In genomic region chr15:73751896-73752816, GRCh38 we compare ENCODE assay signal across 1 cellular context.
TF ChIP-seq lines count a peak whose summit lies in the region.

No MANE protein-coding gene starts in this region.

TF ChIP-seq in HEK293, 187 proteins besides CTCF, POLR2A, EP300 and RAD21 (continued from another document and continues in another):
- TF ChIP-seq KLF8 (tag by site-specific recombination; IDR thresholded peaks at IDR 0.05) (peak; percentile 73; the same call in 1 of the 2 replicates), ZNF639 (tag by site-specific recombination; IDR thresholded peaks at IDR 0.05) (no peak), ZNF350 (tag by site-specific recombination; IDR thresholded peaks at IDR 0.05) (no peak), ZNF133 (tag by site-specific recombination; IDR thresholded peaks at IDR 0.05) (no peak), ZBTB17 (tag by site-specific recombination; IDR thresholded peaks at IDR 0.05) (0 out of 2 replicates have a peak, but pooled peaks have one; percentile 13), GFI1B (tag by site-specific recombination; IDR thresholded peaks at IDR 0.05) (no peak), ZNF555 (tag by site-specific recombination; conservative IDR thresholded peaks at IDR 0.05) (no peak), HOXA7 (CRISPR knock-in tag; IDR thresholded peaks at IDR 0.05; ENCODE audit: borderline replicate concordance) (no peak), ZNF596 (tag by site-specific recombination; IDR thresholded peaks at IDR 0.05) (no peak), ZNF239 (tag by site-specific recombination; IDR thresholded peaks at IDR 0.05) (no peak), ZNF324 (tag by site-specific recombination; IDR thresholded peaks at IDR 0.05) (no peak), GLIS2 (tag by site-specific recombination; IDR thresholded peaks at IDR 0.05) (peak; percentile 86), PRDM6 (tag by site-specific recombination; IDR thresholded peaks at IDR 0.05) (no peak), ZNF433 (tag by site-specific recombination; IDR thresholded peaks at IDR 0.05; ENCODE audit: low read depth) (no peak), HOXC10 (CRISPR knock-in tag; IDR thresholded peaks at IDR 0.05) (no peak), KLF9 (tag by site-specific recombination; IDR thresholded peaks at IDR 0.05; ENCODE audit: low read depth) (peak; percentile 50; the same call in 1 of the 2 replicates), ZNF585B (tag by site-specific recombination; IDR thresholded peaks at IDR 0.05) (no peak), ZSCAN30 (tag by site-specific recombination; IDR thresholded peaks at IDR 0.05) (no peak), HOXD13 (CRISPR knock-in tag; IDR thresholded peaks at IDR 0.05; ENCODE audit: borderline replicate concordance) (no peak), ZSCAN5A (tag by site-specific recombination; IDR thresholded peaks at IDR 0.05) (no peak; the same call in 1 of the 2 replicates), ZNF488 (tag by site-specific recombination; IDR thresholded peaks at IDR 0.05) (no peak), ZNF311 (tag by site-specific recombination; IDR thresholded peaks at IDR 0.05; ENCODE audit: borderline replicate concordance) (no peak), ZNF114 (tag by site-specific recombination; IDR thresholded peaks at IDR 0.05) (no peak), SALL2 (tag by site-specific recombination; IDR thresholded peaks at IDR 0.05; ENCODE audit: borderline replicate concordance) (no peak), ZNF518A (tag by site-specific recombination; conservative IDR thresholded peaks at IDR 0.05; ENCODE audit: low read depth) (no peak)
- TF ChIP-seq, protein P1, sequence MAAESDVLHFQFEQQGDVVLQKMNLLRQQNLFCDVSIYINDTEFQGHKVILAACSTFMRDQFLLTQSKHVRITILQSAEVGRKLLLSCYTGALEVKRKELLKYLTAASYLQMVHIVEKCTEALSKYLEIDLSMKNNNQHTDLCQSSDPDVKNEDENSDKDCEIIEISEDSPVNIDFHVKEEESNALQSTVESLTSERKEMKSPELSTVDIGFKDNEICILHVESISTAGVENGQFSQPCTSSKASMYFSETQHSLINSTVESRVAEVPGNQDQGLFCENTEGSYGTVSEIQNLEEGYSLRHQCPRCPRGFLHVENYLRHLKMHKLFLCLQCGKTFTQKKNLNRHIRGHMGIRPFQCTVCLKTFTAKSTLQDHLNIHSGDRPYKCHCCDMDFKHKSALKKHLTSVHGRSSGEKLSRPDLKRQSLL (tag by site-specific recombination; IDR thresholded peaks at IDR 0.05), result no peak
- TF ChIP-seq, protein P2, sequence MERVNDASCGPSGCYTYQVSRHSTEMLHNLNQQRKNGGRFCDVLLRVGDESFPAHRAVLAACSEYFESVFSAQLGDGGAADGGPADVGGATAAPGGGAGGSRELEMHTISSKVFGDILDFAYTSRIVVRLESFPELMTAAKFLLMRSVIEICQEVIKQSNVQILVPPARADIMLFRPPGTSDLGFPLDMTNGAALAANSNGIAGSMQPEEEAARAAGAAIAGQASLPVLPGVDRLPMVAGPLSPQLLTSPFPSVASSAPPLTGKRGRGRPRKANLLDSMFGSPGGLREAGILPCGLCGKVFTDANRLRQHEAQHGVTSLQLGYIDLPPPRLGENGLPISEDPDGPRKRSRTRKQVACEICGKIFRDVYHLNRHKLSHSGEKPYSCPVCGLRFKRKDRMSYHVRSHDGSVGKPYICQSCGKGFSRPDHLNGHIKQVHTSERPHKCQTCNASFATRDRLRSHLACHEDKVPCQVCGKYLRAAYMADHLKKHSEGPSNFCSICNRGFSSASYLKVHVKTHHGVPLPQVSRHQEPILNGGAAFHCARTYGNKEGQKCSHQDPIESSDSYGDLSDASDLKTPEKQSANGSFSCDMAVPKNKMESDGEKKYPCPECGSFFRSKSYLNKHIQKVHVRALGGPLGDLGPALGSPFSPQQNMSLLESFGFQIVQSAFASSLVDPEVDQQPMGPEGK (tag by site-specific recombination; IDR thresholded peaks at IDR 0.05), result peak; percentile 64
- TF ChIP-seq, protein P3, sequence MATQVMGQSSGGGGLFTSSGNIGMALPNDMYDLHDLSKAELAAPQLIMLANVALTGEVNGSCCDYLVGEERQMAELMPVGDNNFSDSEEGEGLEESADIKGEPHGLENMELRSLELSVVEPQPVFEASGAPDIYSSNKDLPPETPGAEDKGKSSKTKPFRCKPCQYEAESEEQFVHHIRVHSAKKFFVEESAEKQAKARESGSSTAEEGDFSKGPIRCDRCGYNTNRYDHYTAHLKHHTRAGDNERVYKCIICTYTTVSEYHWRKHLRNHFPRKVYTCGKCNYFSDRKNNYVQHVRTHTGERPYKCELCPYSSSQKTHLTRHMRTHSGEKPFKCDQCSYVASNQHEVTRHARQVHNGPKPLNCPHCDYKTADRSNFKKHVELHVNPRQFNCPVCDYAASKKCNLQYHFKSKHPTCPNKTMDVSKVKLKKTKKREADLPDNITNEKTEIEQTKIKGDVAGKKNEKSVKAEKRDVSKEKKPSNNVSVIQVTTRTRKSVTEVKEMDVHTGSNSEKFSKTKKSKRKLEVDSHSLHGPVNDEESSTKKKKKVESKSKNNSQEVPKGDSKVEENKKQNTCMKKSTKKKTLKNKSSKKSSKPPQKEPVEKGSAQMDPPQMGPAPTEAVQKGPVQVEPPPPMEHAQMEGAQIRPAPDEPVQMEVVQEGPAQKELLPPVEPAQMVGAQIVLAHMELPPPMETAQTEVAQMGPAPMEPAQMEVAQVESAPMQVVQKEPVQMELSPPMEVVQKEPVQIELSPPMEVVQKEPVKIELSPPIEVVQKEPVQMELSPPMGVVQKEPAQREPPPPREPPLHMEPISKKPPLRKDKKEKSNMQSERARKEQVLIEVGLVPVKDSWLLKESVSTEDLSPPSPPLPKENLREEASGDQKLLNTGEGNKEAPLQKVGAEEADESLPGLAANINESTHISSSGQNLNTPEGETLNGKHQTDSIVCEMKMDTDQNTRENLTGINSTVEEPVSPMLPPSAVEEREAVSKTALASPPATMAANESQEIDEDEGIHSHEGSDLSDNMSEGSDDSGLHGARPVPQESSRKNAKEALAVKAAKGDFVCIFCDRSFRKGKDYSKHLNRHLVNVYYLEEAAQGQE (tag by site-specific recombination; IDR thresholded peaks at IDR 0.05), result no peak; the same call in 1 of the 2 replicates
- TF ChIP-seq, protein P4, sequence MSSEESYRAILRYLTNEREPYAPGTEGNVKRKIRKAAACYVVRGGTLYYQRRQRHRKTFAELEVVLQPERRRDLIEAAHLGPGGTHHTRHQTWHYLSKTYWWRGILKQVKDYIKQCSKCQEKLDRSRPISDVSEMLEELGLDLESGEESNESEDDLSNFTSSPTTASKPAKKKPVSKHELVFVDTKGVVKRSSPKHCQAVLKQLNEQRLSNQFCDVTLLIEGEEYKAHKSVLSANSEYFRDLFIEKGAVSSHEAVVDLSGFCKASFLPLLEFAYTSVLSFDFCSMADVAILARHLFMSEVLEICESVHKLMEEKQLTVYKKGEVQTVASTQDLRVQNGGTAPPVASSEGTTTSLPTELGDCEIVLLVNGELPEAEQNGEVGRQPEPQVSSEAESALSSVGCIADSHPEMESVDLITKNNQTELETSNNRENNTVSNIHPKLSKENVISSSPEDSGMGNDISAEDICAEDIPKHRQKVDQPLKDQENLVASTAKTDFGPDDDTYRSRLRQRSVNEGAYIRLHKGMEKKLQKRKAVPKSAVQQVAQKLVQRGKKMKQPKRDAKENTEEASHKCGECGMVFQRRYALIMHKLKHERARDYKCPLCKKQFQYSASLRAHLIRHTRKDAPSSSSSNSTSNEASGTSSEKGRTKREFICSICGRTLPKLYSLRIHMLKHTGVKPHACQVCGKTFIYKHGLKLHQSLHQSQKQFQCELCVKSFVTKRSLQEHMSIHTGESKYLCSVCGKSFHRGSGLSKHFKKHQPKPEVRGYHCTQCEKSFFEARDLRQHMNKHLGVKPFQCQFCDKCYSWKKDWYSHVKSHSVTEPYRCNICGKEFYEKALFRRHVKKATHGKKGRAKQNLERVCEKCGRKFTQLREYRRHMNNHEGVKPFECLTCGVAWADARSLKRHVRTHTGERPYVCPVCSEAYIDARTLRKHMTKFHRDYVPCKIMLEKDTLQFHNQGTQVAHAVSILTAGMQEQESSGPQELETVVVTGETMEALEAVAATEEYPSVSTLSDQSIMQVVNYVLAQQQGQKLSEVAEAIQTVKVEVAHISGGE (tag by site-specific recombination; conservative IDR thresholded peaks at IDR 0.05; ENCODE audit: low read depth), result no peak; the same call in 1 of the 2 replicates
- TF ChIP-seq, protein P5, sequence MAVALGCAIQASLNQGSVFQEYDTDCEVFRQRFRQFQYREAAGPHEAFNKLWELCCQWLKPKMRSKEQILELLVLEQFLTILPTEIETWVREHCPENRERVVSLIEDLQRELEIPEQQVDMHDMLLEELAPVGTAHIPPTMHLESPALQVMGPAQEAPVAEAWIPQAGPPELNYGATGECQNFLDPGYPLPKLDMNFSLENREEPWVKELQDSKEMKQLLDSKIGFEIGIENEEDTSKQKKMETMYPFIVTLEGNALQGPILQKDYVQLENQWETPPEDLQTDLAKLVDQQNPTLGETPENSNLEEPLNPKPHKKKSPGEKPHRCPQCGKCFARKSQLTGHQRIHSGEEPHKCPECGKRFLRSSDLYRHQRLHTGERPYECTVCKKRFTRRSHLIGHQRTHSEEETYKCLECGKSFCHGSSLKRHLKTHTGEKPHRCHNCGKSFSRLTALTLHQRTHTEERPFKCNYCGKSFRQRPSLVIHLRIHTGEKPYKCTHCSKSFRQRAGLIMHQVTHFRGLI (tag by site-specific recombination; IDR thresholded peaks at IDR 0.05), result peak; percentile 36; the same call in 1 of the 2 replicates
